Comparison of ENCODE assay signal across 16 cellular contexts in genomic region chr6:107656381-107656780, GRCh38.
DNase-seq lines count a peak whose midpoint lies in the region; ATAC-seq and TF ChIP-seq lines count a peak whose summit lies in the region.
"Had no signal": no experiment of that assay in that cellular context is flagged by ENCODE, and none has a peak within 500 bp of the region (broad histone marks: within the 10 kb centered on the region; RNA-seq: fewer than 3 reads in every experiment).

No MANE protein-coding gene starts in this region.

- no peak overlapping the region for H2AFZ ChIP-seq in IMR-90 (replicated peaks; ENCODE audit: low read length, poor library complexity)
- H2AFZ ChIP-seq in mesenchymal stem cell (ENCODE audit: low read depth, low read length): no peak overlapping the region

- no peak overlapping the region for H3K9ac ChIP-seq in IMR-90 (ENCODE audit: low read depth, low read length)
- no peak overlapping the region for H3K9ac ChIP-seq in mesenchymal stem cell (ENCODE audit: low read length)

- dilution Hi-C loops in IMR-90 (cut with HindIII; ENCODE audit: low sequenced_read_pairs, unreplicated experiment): no loop called here

- H3K9me3 ChIP-seq in CD8-positive, alpha-beta T cell (ENCODE audit: low read length): no peaks in the 10 kb centered on the region
- H3K9me3 ChIP-seq in IMR-90 (ENCODE audit: control insufficient read depth, insufficient read depth, low read length) (peaks cover 2% of the 10 kb centered on the region), mesenchymal stem cell (ENCODE audit: control insufficient read depth, low read length) (peaks cover 2% of the 10 kb centered on the region), vagina (no peaks in the 10 kb centered on the region)
- H3K9me3 ChIP-seq: body of pancreas, thoracic aorta had no signal

- H2BK120ac ChIP-seq in IMR-90 (ENCODE audit: low read depth, low read length) (no peak overlapping the region), mesenchymal stem cell (ENCODE audit: low read depth, low read length) (no peak overlapping the region)

- H3K36me3 Mint-ChIP-seq in CD8-positive, alpha-beta T cell: no peaks in the 10 kb centered on the region
- H3K36me3 Mint-ChIP-seq in activated B cell treated with CpG ODN at 0.5 μM for 24 hours (ENCODE audit: low read depth): no peaks in the 10 kb centered on the region
- no peaks in the 10 kb centered on the region for H3K36me3 Mint-ChIP-seq in activated T-helper 17 cell treated with anti-CD3 and anti-CD28 coated beads, Interleukin-2, amount 50 U/mL, for 72 hours (ENCODE audit: low read depth)

- H2BK5ac ChIP-seq in IMR-90 (ENCODE audit: low read depth, low read length, poor library complexity, severe bottlenecking): no peak overlapping the region
- no peak overlapping the region for H2BK5ac ChIP-seq in mesenchymal stem cell (ENCODE audit: low read depth, low read length, poor library complexity, severe bottlenecking)

- intact Hi-C loops in CD8-positive, alpha-beta T cell (cut with DNase I, micrococcal nuclease): loop anchor here in 1 of 2 experiments (5.0 kb wide), 2 partner anchors 301 to 339 kb away; partner anchors contain the start of gene SEC63
- intact Hi-C loops in IMR-90 (cut with micrococcal nuclease): loop anchor here (2.0 to 5.0 kb wide), 2 partner anchors 524 to 628 kb away; partner anchors contain the start of gene MTRES1
- intact Hi-C loops in activated B cell treated with CpG ODN at 0.5 μM for 24 hours (cut with micrococcal nuclease): loop anchor here (5.0 to 10.0 kb wide), 6 partner anchors 166 to 629 kb away; partner anchors contain the start of genes BEND3, MTRES1, SCML4 and SEC63
- intact Hi-C loops in vagina (cut with DNase I): loop anchor here (10.0 kb wide), 1 partner anchor 1398 kb away; no protein-coding TSS in a partner anchor

- H3K23ac ChIP-seq in IMR-90 (ENCODE audit: low read depth, low read length): no peak overlapping the region
- no peak overlapping the region for H3K23ac ChIP-seq in mesenchymal stem cell (ENCODE audit: low read length in 2 of 2)

- H2AK9ac ChIP-seq in IMR-90 (replicated peaks; ENCODE audit: low read depth, low read length, poor library complexity): no peak overlapping the region

- H4K5ac ChIP-seq in IMR-90 (ENCODE audit: low read depth, low read length): no peak overlapping the region

- no peak overlapping the region for H3K14ac ChIP-seq in IMR-90 (replicated peaks; ENCODE audit: low read depth, low read length)
- H3K14ac ChIP-seq in mesenchymal stem cell (ENCODE audit: low read length in 2 of 2): no peak overlapping the region

- peak overlapping the region; percentile 55 for H3K27ac Mint-ChIP-seq in CD8-positive, alpha-beta T cell
- H3K27ac Mint-ChIP-seq in activated B cell treated with CpG ODN at 0.5 μM for 24 hours: peak overlapping the region; percentile 96
- H3K27ac Mint-ChIP-seq in activated T-helper 17 cell treated with anti-CD3 and anti-CD28 coated beads, Interleukin-2, amount 50 U/mL, for 72 hours: no peak overlapping the region

- BruUV-seq in IMR-90 (replicated peaks; lab: Mats Ljungman, UMichigan): no TSS peak

- no CpG with 5 or more reads among the region's 1 CpG for WGBS in IMR-90 (ENCODE audit: extremely low coverage in 2 of 2, insufficient read length in 1 of 2), 2 experiments
- WGBS in mesenchymal stem cell: 47% methylated on average over 1 of the region's 1 CpG

- peaks cover 36% of the 10 kb centered on the region for H3K4me1 Mint-ChIP-seq in CD8-positive, alpha-beta T cell (ENCODE audit: low read depth)
- H3K4me1 Mint-ChIP-seq in activated B cell treated with CpG ODN at 0.5 μM for 24 hours: peaks cover 70% of the 10 kb centered on the region
- no peaks in the 10 kb centered on the region for H3K4me1 Mint-ChIP-seq in activated T-helper 17 cell treated with anti-CD3 and anti-CD28 coated beads, Interleukin-2, amount 50 U/mL, for 72 hours

- peaks cover 30% of the 10 kb centered on the region for H3K4me1 ChIP-seq in CD8-positive, alpha-beta T cell (ENCODE audit: insufficient read depth, low read length)
- H3K4me1 ChIP-seq in IMR-90 (ENCODE audit: control insufficient read depth, insufficient read depth, low read length) (peaks cover 25% of the 10 kb centered on the region), mesenchymal stem cell (ENCODE audit: control insufficient read depth, insufficient read depth, low read depth, low read length) (peaks cover 12% of the 10 kb centered on the region), vagina (peaks cover 15% of the 10 kb centered on the region)

- peak overlapping the region; percentile 1; the same call in 1 of the 2 replicates for H3K4me2 ChIP-seq in IMR-90 (ENCODE audit: low read depth, low read length)
- no peak overlapping the region for H3K4me2 ChIP-seq in mesenchymal stem cell (ENCODE audit: low read length, poor library complexity, severe bottlenecking)

- TF ChIP-seq CTCF in CD8-positive, alpha-beta T cell (IDR thresholded peaks at IDR 0.05): no peak
- no peak for TF ChIP-seq CTCF in IMR-90 (conservative IDR thresholded peaks at IDR 0.05; ENCODE audit: low read depth, low read length)
- TF ChIP-seq CTCF in activated B cell treated with CpG ODN at 0.5 μM for 24 hours (IDR thresholded peaks at IDR 0.05): no peak
- no peak for TF ChIP-seq CTCF in vagina (IDR thresholded peaks at IDR 0.05)

- H2BK12ac ChIP-seq in mesenchymal stem cell (ENCODE audit: low read length in 2 of 2): no peak overlapping the region

- H2BK20ac ChIP-seq in IMR-90 (ENCODE audit: low read depth, low read length): no peak overlapping the region

- peaks cover 0 to 2% of the 10 kb centered on the region in 2 experiments; a peak in 1 of 4 replicates for H3K79me1 ChIP-seq in IMR-90 (ENCODE audit: low read depth in 1 of 2, low read length in 2 of 2)
- H3K79me1 ChIP-seq in mesenchymal stem cell (replicated peaks; ENCODE audit: low read length, poor library complexity, severe bottlenecking): no peaks in the 10 kb centered on the region

- no peak overlapping the region for H3K4me3 Mint-ChIP-seq in CD8-positive, alpha-beta T cell
- H3K4me3 Mint-ChIP-seq in activated B cell treated with CpG ODN at 0.5 μM for 24 hours: peak overlapping the region; percentile 82
- H3K4me3 Mint-ChIP-seq in activated T-helper 17 cell treated with anti-CD3 and anti-CD28 coated beads, Interleukin-2, amount 50 U/mL, for 72 hours: no peak overlapping the region

- peaks cover 9% of the 10 kb centered on the region for H3K9me1 ChIP-seq in IMR-90 (ENCODE audit: insufficient read depth, low read length)

- H2BK15ac ChIP-seq in IMR-90 (ENCODE audit: low read depth, low read length) (no peak overlapping the region), mesenchymal stem cell (ENCODE audit: low read depth, poor library complexity, severe bottlenecking) (no peak overlapping the region)

- H4K20me1 ChIP-seq in IMR-90 (ENCODE audit: insufficient read depth, low read length): peaks cover 6% of the 10 kb centered on the region; the same call in 1 of the 2 replicates

- in situ Hi-C loops in IMR-90 (cut with MboI; ENCODE audit: low sequenced_read_pairs): no loop called here

- no peaks in the 10 kb centered on the region for H3K9me3 Mint-ChIP-seq in CD8-positive, alpha-beta T cell
- no peaks in the 10 kb centered on the region for H3K9me3 Mint-ChIP-seq in activated B cell treated with CpG ODN at 0.5 μM for 24 hours
- no peaks in the 10 kb centered on the region for H3K9me3 Mint-ChIP-seq in activated T-helper 17 cell treated with anti-CD3 and anti-CD28 coated beads, Interleukin-2, amount 50 U/mL, for 72 hours

- TF ChIP-seq POLR2A in IMR-90 (IDR thresholded peaks at IDR 0.05; ENCODE audit: low read depth, low read length): no peak
- no peak for TF ChIP-seq POLR2A in vagina (IDR thresholded peaks at IDR 0.05)

- H3K18ac ChIP-seq in IMR-90 (ENCODE audit: low read depth, low read length): no peak overlapping the region; the same call in 1 of the 2 replicates
- H3K18ac ChIP-seq in mesenchymal stem cell (ENCODE audit: low read depth in 1 of 2, low read length in 2 of 2): no peak overlapping the region

- H3K4me3 ChIP-seq in CD8-positive, alpha-beta T cell (ENCODE audit: low read depth, low read length): no peak overlapping the region
- H3K4me3 ChIP-seq in IMR-90 (ENCODE audit: insufficient read depth, low read depth, low read length) (no peak overlapping the region), mesenchymal stem cell (ENCODE audit: insufficient read depth in 1 of 2, low read depth in 1 of 2, low read length in 2 of 2) (no peak overlapping the region), vagina (no peak overlapping the region)
- H3K4me3 ChIP-seq: body of pancreas, dorsolateral prefrontal cortex, thoracic aorta had no signal

- DNase-seq in CD8-positive, alpha-beta T cell: no peak
- DNase-seq in IMR-90: peak; percentile 41
- no peak for DNase-seq in activated B cell treated with CpG ODN at 0.5 μM for 24 hours
- DNase-seq in mesenchymal stem cell: peak; percentile 18
- DNase-seq in vagina (ENCODE audit: extremely low spot score in 2 of 2): no peak
- DNase-seq: activated gamma-delta T cell treated with Interleukin-2 at 50 U/mL for 16 hours; body of pancreas; dorsolateral prefrontal cortex; H7; NCI-H748 treated with DMSO at 0.1 percent for 48 hours; stimulated activated CD4-positive, alpha-beta T cell treated with anti-CD3 and anti-CD28 coated beads, Interleukin-4, amount 100 ng/mL, for 4 hours; SW 1271 had no signal

- no peak overlapping the region for H2AK5ac ChIP-seq in IMR-90 (ENCODE audit: low read depth, low read length)
- H2AK5ac ChIP-seq in mesenchymal stem cell (ENCODE audit: low read length, severe bottlenecking): no peak overlapping the region

- H3K27me3 ChIP-seq in CD8-positive, alpha-beta T cell (ENCODE audit: insufficient read depth, low read length): no peaks in the 10 kb centered on the region
- H3K27me3 ChIP-seq in IMR-90 (ENCODE audit: control insufficient read depth, insufficient read depth, low read length): no peaks in the 10 kb centered on the region
- no peaks in the 10 kb centered on the region for H3K27me3 ChIP-seq in mesenchymal stem cell (ENCODE audit: control insufficient read depth in 1 of 2, insufficient read depth in 1 of 2, low read length in 2 of 2)
- no peaks in the 10 kb centered on the region for H3K27me3 ChIP-seq in vagina
- H3K27me3 ChIP-seq: body of pancreas, dorsolateral prefrontal cortex had no signal

- H3K27ac ChIP-seq in CD8-positive, alpha-beta T cell (ENCODE audit: low read depth, low read length): no peak overlapping the region
- H3K27ac ChIP-seq in IMR-90 (ENCODE audit: insufficient read depth, low read length) (peak overlapping the region; percentile 79; the same call in 1 of the 2 replicates), mesenchymal stem cell (ENCODE audit: low read length, poor library complexity, severe bottlenecking) (no peak overlapping the region), vagina (no peak overlapping the region)
- H3K27ac ChIP-seq: body of pancreas, thoracic aorta had no signal

- H3K36me3 ChIP-seq in CD8-positive, alpha-beta T cell (ENCODE audit: insufficient read depth, low read length): no peaks in the 10 kb centered on the region
- no peaks in the 10 kb centered on the region for H3K36me3 ChIP-seq in IMR-90 (ENCODE audit: control insufficient read depth, insufficient read depth, low read length)
- H3K36me3 ChIP-seq in mesenchymal stem cell (ENCODE audit: control insufficient read depth in 1 of 2, insufficient read depth in 2 of 2, low read depth in 1 of 2, low read length in 2 of 2): peaks cover 0 to 19% of the 10 kb centered on the region in 2 experiments
- no peaks in the 10 kb centered on the region for H3K36me3 ChIP-seq in vagina
- H3K36me3 ChIP-seq: thoracic aorta had no signal

- H4K8ac ChIP-seq in IMR-90 (ENCODE audit: low read depth in 2 of 2, low read length in 2 of 2) (no peak overlapping the region), mesenchymal stem cell (ENCODE audit: low read length) (no peak overlapping the region)

- CTCF ChIA-PET in CD8-positive, alpha-beta T cell (lab: Charles Lee): interaction anchor here (0.7 to 1.0 kb wide), 3 partner anchors 14 to 30 kb away, joined by 3 read pairs; no protein-coding TSS in a partner anchor
- CTCF ChIA-PET in IMR-90 (lab: Yijun Ruan, JAX) (interaction anchor here (0.8 to 1.6 kb wide), 2 partner anchors 10 to 339 kb away, joined by 3 to 4 read pairs; no protein-coding TSS in a partner anchor), activated B cell treated with CpG ODN at 0.5 μM for 24 hours (lab: Charles Lee) (interaction anchor here (0.6 to 2.6 kb wide), 14 partner anchors 8 to 338 kb away, joined by 3 to 22 read pairs (median 4); partner anchors contain the start of gene PDSS2)

- H4K91ac ChIP-seq in IMR-90 (ENCODE audit: insufficient read depth, low read depth, low read length) (no peak overlapping the region), mesenchymal stem cell (ENCODE audit: low read length) (no peak overlapping the region)

- no peak for TF ChIP-seq RAD21 in IMR-90 (IDR thresholded peaks at IDR 0.05; ENCODE audit: low read length)

- POLR2A ChIA-PET in CD8-positive, alpha-beta T cell (lab: Charles Lee): interaction anchor here (1.1 kb wide), 2 partner anchors 9 to 19 kb away, joined by 3 to 4 read pairs; no protein-coding TSS in a partner anchor
- POLR2A ChIA-PET in IMR-90 (lab: Charles Lee; ENCODE audit: unreplicated experiment): no interaction called here
- POLR2A ChIA-PET in activated B cell treated with CpG ODN at 0.5 μM for 24 hours (lab: Charles Lee): interaction anchor here (1.1 to 5.9 kb wide), 6 partner anchors 9 to 338 kb away, joined by 3 to 61 read pairs (median 23); partner anchors contain the start of gene PDSS2

- H3K56ac ChIP-seq in IMR-90 (ENCODE audit: extremely low read depth, insufficient read depth, low read length): no peak overlapping the region

- ATAC-seq in CD8-positive, alpha-beta T cell: no peak
- ATAC-seq in IMR-90 (ENCODE audit: low read depth): peak; percentile 8; the same call in 1 of the 2 replicates
- ATAC-seq in activated B cell treated with CpG ODN at 0.5 μM for 24 hours (ENCODE audit: low read depth): no peak
- ATAC-seq in GM18517 (IDR thresholded peaks at IDR 0.05; ENCODE audit: unreplicated experiment): no peak
- ATAC-seq in activated T-helper 17 cell treated with anti-CD3 and anti-CD28 coated beads, Interleukin-2, amount 50 U/mL, for 72 hours (replicated peaks): no peak
- no peak for ATAC-seq in GM21619 (IDR thresholded peaks at IDR 0.05; ENCODE audit: unreplicated experiment)
- ATAC-seq: body of pancreas had no signal

- H3K4ac ChIP-seq in IMR-90 (ENCODE audit: low read depth, low read length): no peak overlapping the region
- no peak overlapping the region for H3K4ac ChIP-seq in mesenchymal stem cell (ENCODE audit: low read depth in 1 of 2, low read length in 2 of 2)

- H3K27me3 Mint-ChIP-seq in CD8-positive, alpha-beta T cell (ENCODE audit: low read depth): no peaks in the 10 kb centered on the region
- H3K27me3 Mint-ChIP-seq in activated B cell treated with CpG ODN at 0.5 μM for 24 hours: no peaks in the 10 kb centered on the region
- H3K27me3 Mint-ChIP-seq in activated T-helper 17 cell treated with anti-CD3 and anti-CD28 coated beads, Interleukin-2, amount 50 U/mL, for 72 hours: peaks cover 8% of the 10 kb centered on the region

Comparison
In these comparisons a context has a peak if more than half of its experiments do, and no peak if none do; other contexts are left out.
1. DNase-seq: peak in IMR-90 (single experiment) and mesenchymal stem cell (single experiment); none in CD8-positive, alpha-beta T cell (0 of 7), activated B cell treated with CpG ODN at 0.5 μM for 24 hours (single experiment) and vagina (0 of 2).